Comparison of ENCODE assay signal across 1 cellular context in genomic region chr14:97851438-97851995, GRCh38.
TF ChIP-seq lines count a peak whose summit lies in the region.

No MANE protein-coding gene starts in this region.

TF ChIP-seq in WTC11, 78 proteins besides CTCF, POLR2A, EP300 and RAD21 (continued from another document):
- TF ChIP-seq, protein P1, sequence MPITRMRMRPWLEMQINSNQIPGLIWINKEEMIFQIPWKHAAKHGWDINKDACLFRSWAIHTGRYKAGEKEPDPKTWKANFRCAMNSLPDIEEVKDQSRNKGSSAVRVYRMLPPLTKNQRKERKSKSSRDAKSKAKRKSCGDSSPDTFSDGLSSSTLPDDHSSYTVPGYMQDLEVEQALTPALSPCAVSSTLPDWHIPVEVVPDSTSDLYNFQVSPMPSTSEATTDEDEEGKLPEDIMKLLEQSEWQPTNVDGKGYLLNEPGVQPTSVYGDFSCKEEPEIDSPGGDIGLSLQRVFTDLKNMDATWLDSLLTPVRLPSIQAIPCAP (CRISPR knock-in tag; IDR thresholded peaks at IDR 0.05): no peak
- TF ChIP-seq E2F5 (CRISPR knock-in tag; IDR thresholded peaks at IDR 0.05) (no peak), ZNF423 (CRISPR knock-in tag; IDR thresholded peaks at IDR 0.05) (no peak)
TF ChIP-seq in WTC11: peak in this region for 0.
